ENCODE assay signal across 29 cellular contexts in the genomic region with DNA sequence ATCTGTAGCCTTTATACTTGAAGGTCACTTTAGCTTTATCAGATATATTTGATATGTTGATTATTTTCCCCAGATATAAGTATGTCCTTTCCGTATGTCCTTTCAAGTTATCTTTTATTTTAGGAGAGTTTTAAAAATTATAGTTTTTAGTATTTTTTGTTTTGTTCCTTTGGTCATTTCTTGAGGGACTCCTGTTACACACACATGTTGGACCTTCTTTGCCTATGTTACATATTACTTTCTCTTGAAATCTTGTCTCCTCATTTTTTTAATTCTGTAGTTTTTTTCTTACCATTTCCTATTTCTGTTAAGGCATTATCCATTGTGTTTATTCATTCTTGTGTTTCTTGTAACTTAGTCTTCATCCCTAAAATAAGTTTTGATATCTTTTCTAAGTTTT. TPM values are rescaled to one million over a fixed set of nuclear protein-coding genes. Genes with fewer than 3 reads are reported as not detected.
DNase-seq lines count a peak whose midpoint lies in the region; ATAC-seq and TF ChIP-seq lines count a peak whose summit lies in the region.
"Had no signal": no experiment of that assay in that cellular context is flagged by ENCODE, and none has a peak within 500 bp of the region (broad histone marks: within the 10 kb centered on the region; RNA-seq: fewer than 3 reads in every experiment).

No MANE protein-coding gene starts in this region.

- TF ChIP-seq POLR2A in IMR-90 (IDR thresholded peaks at IDR 0.05; ENCODE audit: low read depth, low read length): no peak

- H2AFZ ChIP-seq in IMR-90 (replicated peaks; ENCODE audit: low read length, poor library complexity): no peak overlapping the region

- H3K36me3 ChIP-seq in IMR-90 (ENCODE audit: control insufficient read depth, insufficient read depth, low read length): no peaks in the 10 kb centered on the region
- H3K36me3 ChIP-seq: cardiac muscle cell, left ventricle myocardium inferior had no signal

- TF ChIP-seq CTCF in IMR-90 (conservative IDR thresholded peaks at IDR 0.05; ENCODE audit: low read depth, low read length) (no peak), choroid plexus epithelial cell (conservative IDR thresholded peaks at IDR 0.05; ENCODE audit: low read depth, low read length) (no peak)

- no peak overlapping the region for H3K4me3 Mint-ChIP-seq in activated T-cell treated with anti-CD3 and anti-CD28 coated beads, Interleukin-2, amount 50 U/mL, for 72 hours
- H3K4me3 Mint-ChIP-seq: activated CD4-positive, alpha-beta memory T cell treated with anti-CD3 and anti-CD28 coated beads for 36 hours; activated naive CD4-positive, alpha-beta T cell treated with anti-CD3 and anti-CD28 coated beads, Interleukin-2, amount 50 U/mL, for 24 hours; H9; naive thymus-derived CD8-positive, alpha-beta T cell had no signal

- no peak overlapping the region for H3K4me3 ChIP-seq in IMR-90 (ENCODE audit: insufficient read depth, low read depth, low read length)
- H3K4me3 ChIP-seq in choroid plexus epithelial cell (ENCODE audit: low read depth, low read length): no peak overlapping the region
- H3K4me3 ChIP-seq: BLaER1 treated with 17β-estradiol and CSF1 and Interleukin-3, amounts not matched to agents 10 nM and 100 nM; cardiac muscle cell; left ventricle myocardium inferior; testis had no signal

- no peak overlapping the region for H2AK5ac ChIP-seq in IMR-90 (ENCODE audit: low read depth, low read length)

- no TSS peak for BruUV-seq in IMR-90 (replicated peaks; lab: Mats Ljungman, UMichigan)

- H4K91ac ChIP-seq in IMR-90 (ENCODE audit: insufficient read depth, low read depth, low read length): no peak overlapping the region

- H4K5ac ChIP-seq in IMR-90 (ENCODE audit: low read depth, low read length): no peak overlapping the region

- in situ Hi-C loops in IMR-90 (cut with MboI; ENCODE audit: low sequenced_read_pairs): no loop called here

- H3K79me1 ChIP-seq in IMR-90 (ENCODE audit: low read depth in 1 of 2, low read length in 2 of 2): peaks cover 10 to 23% of the 10 kb centered on the region in 2 experiments

- H4K8ac ChIP-seq in IMR-90 (ENCODE audit: low read depth in 2 of 2, low read length in 2 of 2): no peak overlapping the region

- WGBS in IMR-90 (ENCODE audit: extremely low coverage in 2 of 2, insufficient read length in 1 of 2), 2 experiments: no CpG with 5 or more reads among the region's 1 CpG

- intact Hi-C loops in IMR-90 (cut with micrococcal nuclease): no loop called here

- H3K56ac ChIP-seq in IMR-90 (ENCODE audit: extremely low read depth, insufficient read depth, low read length): no peak overlapping the region

- TF ChIP-seq RAD21 in IMR-90 (IDR thresholded peaks at IDR 0.05; ENCODE audit: low read length): no peak

- POLR2A ChIA-PET in IMR-90 (lab: Charles Lee; ENCODE audit: unreplicated experiment): no interaction called here

- H3K4me1 Mint-ChIP-seq in activated T-cell treated with anti-CD3 and anti-CD28 coated beads, Interleukin-2, amount 50 U/mL, for 72 hours (ENCODE audit: low read depth): peaks cover 46% of the 10 kb centered on the region

- no peak overlapping the region for H3K27ac ChIP-seq in IMR-90 (ENCODE audit: insufficient read depth, low read length)
- H3K27ac ChIP-seq: BLaER1 treated with 17β-estradiol and CSF1 and Interleukin-3, amounts not matched to agents 10 nM and 100 nM; cardiac muscle cell; left ventricle myocardium inferior; testis had no signal

- H3K14ac ChIP-seq in IMR-90 (replicated peaks; ENCODE audit: low read depth, low read length): no peak overlapping the region

- no peak overlapping the region for H3K9ac ChIP-seq in IMR-90 (ENCODE audit: low read depth, low read length)
- H3K9ac ChIP-seq: BLaER1 treated with 17β-estradiol and CSF1 and Interleukin-3, amounts not matched to agents 10 nM and 100 nM had no signal

- peaks cover 14 to 15% of the 10 kb centered on the region in 2 donors for H3K36me3 Mint-ChIP-seq in activated T-cell treated with anti-CD3 and anti-CD28 coated beads, Interleukin-2, amount 50 U/mL, for 72 hours (ENCODE audit: insufficient read depth in 2 of 2)

- no peak overlapping the region for H3K18ac ChIP-seq in IMR-90 (ENCODE audit: low read depth, low read length)

- H2BK5ac ChIP-seq in IMR-90 (ENCODE audit: low read depth, low read length, poor library complexity, severe bottlenecking): no peak overlapping the region

- no peak for ATAC-seq in activated T-cell treated with anti-CD3 and anti-CD28 coated beads, Interleukin-2, amount 50 U/mL, for 72 hours (replicated peaks in 1 of 2)
- ATAC-seq in IMR-90 (ENCODE audit: low read depth): no peak
- ATAC-seq in GM19035 (IDR thresholded peaks at IDR 0.05; ENCODE audit: unreplicated experiment): no peak
- ATAC-seq: naive thymus-derived CD8-positive, alpha-beta T cell; Panc1 had no signal

- no peaks in the 10 kb centered on the region for H3K9me1 ChIP-seq in IMR-90 (ENCODE audit: insufficient read depth, low read length)

- no peak overlapping the region for H2BK120ac ChIP-seq in IMR-90 (ENCODE audit: low read depth, low read length)

- peaks cover 3% of the 10 kb centered on the region; the same call in 1 of the 2 replicates for H3K4me1 ChIP-seq in IMR-90 (ENCODE audit: control insufficient read depth, insufficient read depth, low read length)
- H3K4me1 ChIP-seq: testis had no signal

- H3K9me3 ChIP-seq in IMR-90 (ENCODE audit: control insufficient read depth, insufficient read depth, low read length): peaks cover 2% of the 10 kb centered on the region; the same call in 1 of the 2 replicates
- H3K9me3 ChIP-seq: testis had no signal

- dilution Hi-C loops in IMR-90 (cut with HindIII; ENCODE audit: low sequenced_read_pairs, unreplicated experiment): no loop called here

- peak overlapping the region; percentile 35 for H3K27ac Mint-ChIP-seq in activated T-cell treated with anti-CD3 and anti-CD28 coated beads, Interleukin-2, amount 50 U/mL, for 72 hours
- H3K27ac Mint-ChIP-seq: activated CD4-positive, alpha-beta memory T cell treated with anti-CD3 and anti-CD28 coated beads for 36 hours; activated naive CD4-positive, alpha-beta T cell treated with anti-CD3 and anti-CD28 coated beads, Interleukin-2, amount 50 U/mL, for 24 hours; activated T-helper 2 cell treated with anti-CD3 and anti-CD28 coated beads, Interferon-gamma antibody, Interleukin-2, Interleukin-4, amounts not matched to agents 10 μg/mL and 5 μg/mL and 100 μg/mL, durations not matched to agents 14 hours and 24 hours and 36 hours; H9 had no signal

- H4K20me1 ChIP-seq in IMR-90 (ENCODE audit: insufficient read depth, low read length): peaks cover 3% of the 10 kb centered on the region; the same call in 1 of the 2 replicates
- H4K20me1 ChIP-seq: BLaER1 treated with 17β-estradiol and CSF1 and Interleukin-3, amounts not matched to agents 10 nM and 100 nM had no signal

- H3K4me2 ChIP-seq in IMR-90 (ENCODE audit: low read depth, low read length): no peak overlapping the region
- H3K4me2 ChIP-seq: BLaER1 treated with 17β-estradiol and CSF1 and Interleukin-3, amounts not matched to agents 10 nM and 100 nM had no signal

- H3K27me3 Mint-ChIP-seq in activated T-cell treated with anti-CD3 and anti-CD28 coated beads, Interleukin-2, amount 50 U/mL, for 72 hours (ENCODE audit: low read depth): no peaks in the 10 kb centered on the region
- H3K27me3 Mint-ChIP-seq: activated CD4-positive, alpha-beta memory T cell treated with anti-CD3 and anti-CD28 coated beads for 36 hours; activated naive CD4-positive, alpha-beta T cell treated with anti-CD3 and anti-CD28 coated beads, Interleukin-2, amount 50 U/mL, for 24 hours; naive thymus-derived CD8-positive, alpha-beta T cell had no signal

- no peaks in the 10 kb centered on the region for H3K27me3 ChIP-seq in IMR-90 (ENCODE audit: control insufficient read depth, insufficient read depth, low read length)
- H3K27me3 ChIP-seq: BLaER1 treated with 17β-estradiol and CSF1 and Interleukin-3, amounts not matched to agents 10 nM and 100 nM; cardiac muscle cell; testis had no signal

- CTCF ChIA-PET in IMR-90 (lab: Yijun Ruan, JAX): no interaction called here

- H2BK20ac ChIP-seq in IMR-90 (ENCODE audit: low read depth, low read length): no peak overlapping the region

- peaks cover 4 to 14% of the 10 kb centered on the region in 2 donors for H3K9me3 Mint-ChIP-seq in activated T-cell treated with anti-CD3 and anti-CD28 coated beads, Interleukin-2, amount 50 U/mL, for 72 hours

- H3K4ac ChIP-seq in IMR-90 (ENCODE audit: low read depth, low read length): no peak overlapping the region

- no peak overlapping the region for H3K23ac ChIP-seq in IMR-90 (ENCODE audit: low read depth, low read length)

- H2BK15ac ChIP-seq in IMR-90 (ENCODE audit: low read depth, low read length): no peak overlapping the region

- H2AK9ac ChIP-seq in IMR-90 (replicated peaks; ENCODE audit: low read depth, low read length, poor library complexity): no peak overlapping the region

- DNase-seq in activated T-cell treated with anti-CD3 and anti-CD28 coated beads, Interleukin-2, amount 50 U/mL, for 72 hours: no peak
- no peak for DNase-seq in activated T-cell treated with anti-CD3 and anti-CD28 coated beads for 4 hours
- DNase-seq in IMR-90: peak; percentile 17
- DNase-seq in choroid plexus epithelial cell (ENCODE audit: low read depth): peak; percentile 16
- peak; percentile 9 for DNase-seq in myocyte (ENCODE audit: low read depth)
- no peak for DNase-seq in SHP77 (lab: John Stamatoyannopoulos, UW)
- DNase-seq in UCSD-AML1 (lab: John Stamatoyannopoulos, UW; ENCODE audit: unreplicated experiment): no peak
- DNase-seq: activated CD4-positive, alpha-beta memory T cell treated with anti-CD3 and anti-CD28 coated beads for 36 hours; activated CD4-positive, CD25-positive, alpha-beta regulatory T cell; activated CD8-positive, alpha-beta memory T cell treated with anti-CD3 and anti-CD28 coated beads, Interleukin-2, amount 50 U/mL, for 4 hours; anterior cingulate cortex; Calu3; H9; islet precursor cell; KBM-7; left ventricle myocardium inferior; midbrain; naive thymus-derived CD8-positive, alpha-beta T cell; NCI-H1417 treated with DMSO at 0.1 percent for 48 hours; NCI-H2081; NCI-H446 treated with DMSO at 0.1 percent for 48 hours; stimulated activated naive CD4-positive, alpha-beta T cell treated with Interleukin-2 at 50 U/mL for 16 hours; testis had no signal

TF ChIP-seq in IMR-90, 13 proteins besides CTCF, POLR2A, EP300 and RAD21 (continues in another document):
- no peak for TF ChIP-seq MAZ (IDR thresholded peaks at IDR 0.05; ENCODE audit: borderline replicate concordance, low read depth, low read length)
- no peak for TF ChIP-seq NFE2L2 (IDR thresholded peaks at IDR 0.05; ENCODE audit: low read depth, low read length)
- no peak for TF ChIP-seq RFX5 (IDR thresholded peaks at IDR 0.05; ENCODE audit: low read depth, low read length)
- no peak for TF ChIP-seq MXI1 (IDR thresholded peaks at IDR 0.05; ENCODE audit: borderline replicate concordance, low read depth, low read length)
- no peak for TF ChIP-seq SMC3 (IDR thresholded peaks at IDR 0.05; ENCODE audit: low read depth, low read length)

RNA-seq across cellular contexts. Expression of a gene that starts 23.9 kb away (rescaled TPM):
- total RNA-seq in activated T-cell treated with anti-CD3 and anti-CD28 coated beads, Interleukin-2, amount 50 U/mL, for 72 hours: 10 to 100 TPM; 25.3 to 26.1 TPM
- total RNA-seq in IMR-90 (2012; rRNA removed) (4.1 and 7.8 TPM in 2 replicates), myocyte (3.6 and 8.6 TPM in 2 replicates)
- 6.2 and 8.9 TPM in 2 replicates for polyA plus RNA-seq in IMR-90 (2012; rRNA removed)
- polyA plus RNA-seq in IMR-90 (2012; cell fraction: cytosol; rRNA removed): 2.3 and 3.1 TPM in 2 replicates
- polyA plus RNA-seq in IMR-90 (2012; cell fraction: nucleus; rRNA removed; ENCODE audit: low replicate concordance): 6.2 and 20.3 TPM in 2 replicates
- 3.3 TPM for polyA plus RNA-seq in myocyte (2012)

Comparison
In these comparisons a context has a peak if more than half of its experiments do, and no peak if none do; other contexts are left out.
1. DNase-seq: peak in IMR-90 (single experiment), choroid plexus epithelial cell (single experiment) and myocyte (single experiment); none in activated T-cell treated with anti-CD3 and anti-CD28 coated beads, Interleukin-2, amount 50 U/mL, for 72 hours (0 of 2), activated T-cell treated with anti-CD3 and anti-CD28 coated beads for 4 hours (single experiment), SHP77 (0 of 2) and UCSD-AML1 (single experiment).